In genomic region chr22:17705565-17706450, GRCh38 we compare ENCODE assay signal across 8 cellular contexts.
A peak's percentile ranks its signal among the peaks of the same experiment; 100 is the strongest.
DNase-seq lines count a peak whose midpoint lies in the region; ATAC-seq and TF ChIP-seq lines count a peak whose summit lies in the region.

No MANE protein-coding gene starts in this region.

- peak overlapping the region; percentile 75 for H3K4me2 ChIP-seq in osteoblast (ENCODE audit: insufficient read depth, low read length)

- peak overlapping the region; percentile 51 to 91 (median 84) for H3K27ac Mint-ChIP-seq in IgD-negative memory B cell

- peak; percentile 79 for ATAC-seq in GM19324 (IDR thresholded peaks at IDR 0.05; ENCODE audit: low FRiP score, unreplicated experiment)

- DNase-seq in colonic mucosa (no peak), osteoblast (ENCODE audit: insufficient read length, low spot score, missing footprints) (no peak), SHP77 treated with DMSO at 0.1 percent for 48 hours (lab: John Stamatoyannopoulos, UW) (no peak), NCI-H748 treated with DMSO at 0.1 percent for 48 hours (lab: John Stamatoyannopoulos, UW) (no peak)
- no peak for DNase-seq in activated CD8-positive, alpha-beta memory T cell treated with anti-CD3 and anti-CD28 coated beads, Interleukin-2, amount 50 U/mL, for 48 hours
- DNase-seq in activated CD4-positive, CD25-positive, alpha-beta regulatory T cell (lab: John Stamatoyannopoulos, UW), result no peak

- peaks cover 7 to 14% (median 13%) of the 10 kb centered on the region in 3 donors for H3K4me1 Mint-ChIP-seq in IgD-negative memory B cell

- intact Hi-C loops in colonic mucosa (cut with DNase I), result no loop called here

- H3K27me3 ChIP-seq in colonic mucosa (no peaks in the 10 kb centered on the region), osteoblast (ENCODE audit: insufficient read depth, low read length) (no peaks in the 10 kb centered on the region)

- H3K27me3 Mint-ChIP-seq in IgD-negative memory B cell, result no peaks in the 10 kb centered on the region

- H3K4me1 ChIP-seq in colonic mucosa (peaks cover 6% of the 10 kb centered on the region), osteoblast (ENCODE audit: insufficient read depth, low read length) (peaks cover 12% of the 10 kb centered on the region)

- H3K4me3 ChIP-seq in colonic mucosa (peak overlapping the region; percentile 1), osteoblast (ENCODE audit: insufficient read depth, low read length) (peak overlapping the region; percentile 53)

- peak overlapping the region in 3 of 4 donors; percentile 73 to 90 (median 77) for H3K4me3 Mint-ChIP-seq in IgD-negative memory B cell

- no peaks in the 10 kb centered on the region for H3K36me3 ChIP-seq in colonic mucosa
- no peaks in the 10 kb centered on the region for H3K36me3 ChIP-seq in osteoblast (ENCODE audit: insufficient read depth, low read length)

- H3K9me3 ChIP-seq in colonic mucosa (no peaks in the 10 kb centered on the region), osteoblast (ENCODE audit: low read depth, low read length) (no peaks in the 10 kb centered on the region)

- H3K27ac ChIP-seq in colonic mucosa (peak overlapping the region; percentile 70), osteoblast (ENCODE audit: low read depth, low read length) (peak overlapping the region; percentile 74)

- no peak for TF ChIP-seq CTCF in colonic mucosa (IDR thresholded peaks at IDR 0.05)
- TF ChIP-seq CTCF in osteoblast (IDR thresholded peaks at IDR 0.05; ENCODE audit: extremely low read depth, low read depth, low read length), result no peak

- H3K9ac ChIP-seq in colonic mucosa (ENCODE audit: low read depth in 2 of 2, low read length in 2 of 2), result no peak overlapping the region

- peaks cover 32% of the 10 kb centered on the region for H3K79me2 ChIP-seq in osteoblast (ENCODE audit: insufficient read depth, low read length)

- peak overlapping the region; percentile 69 for H2AFZ ChIP-seq in osteoblast (ENCODE audit: low read length)

- no peaks in the 10 kb centered on the region for H4K20me1 ChIP-seq in osteoblast (ENCODE audit: insufficient read depth, low read length)

- H3K36me3 Mint-ChIP-seq in IgD-negative memory B cell, result peaks cover 4% of the 10 kb centered on the region

- peaks cover 0 to 2% (median 0%) of the 10 kb centered on the region in 3 donors for H3K9me3 Mint-ChIP-seq in IgD-negative memory B cell
